22 cellular contexts compared by ENCODE assay signal in genomic region chr13:113446488-113446854, GRCh38.
"Had no signal": no experiment of that assay in that cellular context is flagged by ENCODE, and none has a peak within 500 bp of the region (broad histone marks: within the 10 kb centered on the region; RNA-seq: fewer than 3 reads in every experiment).

No MANE protein-coding gene starts in this region.

- FAIRE-seq: endothelial cell of umbilical vein, keratinocyte, small intestine, TTC549 had no signal

- H3K27ac Mint-ChIP-seq: activated CD8-positive, alpha-beta T cell treated with anti-CD3 and anti-CD28 coated beads for 36 hours; activated naive CD8-positive, alpha-beta T cell; nephron; progenitor cell of endocrine pancreas had no signal

- H3K4me3 ChIP-seq: esophagus squamous epithelium, upper lobe of left lung had no signal

- H3K9me3 Mint-ChIP-seq: activated B cell treated with CpG ODN at 0.5 μM for 24 hours; activated T-cell treated with anti-CD3 and anti-CD28 coated beads, Interleukin-2, amount 50 U/mL, for 4 hours had no signal

- DNase-seq: activated CD4-positive, alpha-beta T cell treated with anti-CD3 and anti-CD28 coated beads for 48 hours; activated CD8-positive, alpha-beta T cell treated with anti-CD3 and anti-CD28 coated beads for 36 hours; activated effector memory CD4-positive, alpha-beta T cell treated with anti-CD3 and anti-CD28 coated beads, Interleukin-2, amount 50 U/mL, for 16 hours; activated T-cell treated with anti-CD3 and anti-CD28 coated beads, Interleukin-2, amount 50 U/mL, for 4 hours; amniotic stem cell; central memory CD4-positive, alpha-beta T cell; effector CD8-positive, alpha-beta T cell; esophagus squamous epithelium; mesendoderm; occipital lobe; right cardiac atrium; small intestine; stimulated activated CD4-positive, alpha-beta T cell treated with anti-CD3 and anti-CD28 coated beads, Interleukin-4, amount 100 ng/mL, for 24 hours; stimulated activated naive CD4-positive, alpha-beta T cell treated with Interleukin-2 at 50 U/mL for 16 hours had no signal

- H3K27ac ChIP-seq: esophagus squamous epithelium, upper lobe of left lung had no signal

- H3K27me3 ChIP-seq: esophagus squamous epithelium, upper lobe of left lung had no signal

- ATAC-seq: activated CD8-positive, alpha-beta T cell treated with anti-CD3 and anti-CD28 coated beads for 36 hours; activated T-cell treated with anti-CD3 and anti-CD28 coated beads, Interleukin-2, amount 50 U/mL, for 4 hours; right cardiac atrium had no signal

- H3K9me3 ChIP-seq: esophagus squamous epithelium, upper lobe of left lung had no signal

- H3K36me3 ChIP-seq: esophagus squamous epithelium, upper lobe of left lung had no signal

- H3K4me3 Mint-ChIP-seq: activated CD8-positive, alpha-beta T cell treated with anti-CD3 and anti-CD28 coated beads for 36 hours; activated naive CD8-positive, alpha-beta T cell; activated T-cell treated with anti-CD3 and anti-CD28 coated beads, Interleukin-2, amount 50 U/mL, for 4 hours; nephron had no signal

- H3K27me3 Mint-ChIP-seq: activated B cell treated with CpG ODN at 0.5 μM for 24 hours; activated CD8-positive, alpha-beta T cell treated with anti-CD3 and anti-CD28 coated beads for 36 hours; activated naive CD8-positive, alpha-beta T cell; progenitor cell of endocrine pancreas had no signal
